Comparison of ENCODE assay signal across 1 cellular context in genomic region chr2:9364373-9364772, GRCh38.
TF ChIP-seq lines count a peak whose summit lies in the region.

No MANE protein-coding gene starts in this region.

TF ChIP-seq in WTC11, 78 proteins besides CTCF, POLR2A, EP300 and RAD21 (continued from another document):
- TF ChIP-seq E2F1 (CRISPR knock-in tag; IDR thresholded peaks at IDR 0.05) (no peak), ZNF512 (CRISPR knock-in tag; IDR thresholded peaks at IDR 0.05; ENCODE audit: borderline replicate concordance) (no peak), SMAD4 (CRISPR knock-in tag; IDR thresholded peaks at IDR 0.05) (no peak), MXD4 (CRISPR knock-in tag; IDR thresholded peaks at IDR 0.05; ENCODE audit: borderline replicate concordance) (no peak), ARID4B (CRISPR knock-in tag; IDR thresholded peaks at IDR 0.05; ENCODE audit: borderline replicate concordance) (no peak), ZNF423 (CRISPR knock-in tag; IDR thresholded peaks at IDR 0.05) (no peak), ELF4 (CRISPR knock-in tag; IDR thresholded peaks at IDR 0.05; ENCODE audit: low read depth) (no peak), ATF1 (CRISPR knock-in tag; IDR thresholded peaks at IDR 0.05) (no peak), USF1 (CRISPR knock-in tag; IDR thresholded peaks at IDR 0.05) (no peak)
